13 cellular contexts compared by ENCODE assay signal in genomic region chr1:66598670-66599069, GRCh38.
DNase-seq lines count a peak whose midpoint lies in the region; ATAC-seq, FAIRE-seq and TF ChIP-seq lines count a peak whose summit lies in the region.
"Had no signal": no experiment of that assay in that cellular context is flagged by ENCODE, and none has a peak within 500 bp of the region (broad histone marks: within the 10 kb centered on the region; RNA-seq: fewer than 3 reads in every experiment).

No MANE protein-coding gene starts in this region.

- H3K79me2 ChIP-seq in PC-3 (ENCODE audit: low read length) (no peaks in the 10 kb centered on the region), endothelial cell of umbilical vein (ENCODE audit: control insufficient read depth, insufficient read depth, low read length) (no peaks in the 10 kb centered on the region)

- H3K9ac ChIP-seq in PC-3 (ENCODE audit: low read length) = no peak overlapping the region
- H3K9ac ChIP-seq in endothelial cell of umbilical vein (replicated peaks; ENCODE audit: extremely low read depth, insufficient read depth, low read length) = no peak overlapping the region

- BruUV-seq in PC-3 (replicated peaks; lab: Mats Ljungman, UMichigan) (no TSS peak), endothelial cell of umbilical vein (replicated peaks; lab: Mats Ljungman, UMichigan) (no TSS peak)

- TF ChIP-seq CTCF in PC-3 (conservative IDR thresholded peaks at IDR 0.05; ENCODE audit: low read depth, low read length) (no peak), endothelial cell of umbilical vein (IDR thresholded peaks at IDR 0.05; ENCODE audit: extremely low read depth in 1 of 2, insufficient read depth in 1 of 2, low read depth in 1 of 2, low read length in 2 of 2) (no peak)

- no peaks in the 10 kb centered on the region for H3K9me3 ChIP-seq in PC-3 (ENCODE audit: low read length)
- H3K9me3 ChIP-seq in endothelial cell of umbilical vein (replicated peaks; ENCODE audit: control insufficient read depth, insufficient read depth, low read length) = no peaks in the 10 kb centered on the region

- H2AFZ ChIP-seq in PC-3 (ENCODE audit: low read length) (no peak overlapping the region), endothelial cell of umbilical vein (ENCODE audit: low read depth, low read length) (peak overlapping the region; percentile 82)

- H3K4me2 ChIP-seq in PC-3 (ENCODE audit: low read length) (no peak overlapping the region), endothelial cell of umbilical vein (ENCODE audit: insufficient read depth, low read length) (peak overlapping the region; percentile 5)

- peaks cover 25% of the 10 kb centered on the region for H3K27me3 ChIP-seq in PC-3 (ENCODE audit: low read length)
- H3K27me3 ChIP-seq in endothelial cell of umbilical vein (ENCODE audit: control insufficient read depth in 2 of 2, insufficient read depth in 2 of 2, low read length in 2 of 2) = no peaks in the 10 kb centered on the region
- H3K27me3 ChIP-seq: tibial nerve had no signal

- no peaks in the 10 kb centered on the region for H3K36me3 ChIP-seq in PC-3 (ENCODE audit: low read depth, low read length)
- H3K36me3 ChIP-seq in endothelial cell of umbilical vein (ENCODE audit: control insufficient read depth in 2 of 2, extremely low read depth in 1 of 2, insufficient read depth in 2 of 2, low read length in 2 of 2) = peaks cover 0 to 3% of the 10 kb centered on the region in 2 experiments
- H3K36me3 ChIP-seq: tibial nerve had no signal

- H4K20me1 ChIP-seq in PC-3 (ENCODE audit: low read length) = no peaks in the 10 kb centered on the region
- H4K20me1 ChIP-seq in endothelial cell of umbilical vein (replicated peaks; ENCODE audit: control insufficient read depth, extremely low read depth, insufficient read depth, low read length) = no peaks in the 10 kb centered on the region

- H3K27ac ChIP-seq in PC-3 (ENCODE audit: low read length) (no peak overlapping the region), endothelial cell of umbilical vein (ENCODE audit: insufficient read depth, low read depth, low read length) (peak overlapping the region; percentile 28)
- H3K27ac ChIP-seq: tibial nerve had no signal

- FAIRE-seq in endothelial cell of umbilical vein (lab: Jason Lieb, UNC) = peak; percentile 93

- H3K9me1 ChIP-seq in endothelial cell of umbilical vein (replicated peaks; ENCODE audit: control insufficient read depth, extremely low read depth, insufficient read depth, low read length) = no peaks in the 10 kb centered on the region

- no peaks in the 10 kb centered on the region for H3F3A ChIP-seq in PC-3 (ENCODE audit: low read length, unreplicated experiment)

- H3K4me3 ChIP-seq in PC-3 (ENCODE audit: low read length) = no peak overlapping the region
- H3K4me3 ChIP-seq in endothelial cell of umbilical vein (replicated peaks in 1 of 3; ENCODE audit: insufficient read depth in 1 of 3, low read depth in 1 of 3, low read length in 3 of 3) = no peak overlapping the region
- H3K4me3 ChIP-seq: tibial nerve had no signal

- intact Hi-C loops in PC-3 (cut with micrococcal nuclease) = no loop called here
- intact Hi-C loops in endothelial cell of umbilical vein (cut with micrococcal nuclease) = no loop called here

- H3K9me2 ChIP-seq in PC-3 (replicated peaks; ENCODE audit: low read length) = no peaks in the 10 kb centered on the region

- POLR2A ChIA-PET in PC-3 (lab: Charles Lee; ENCODE audit: unreplicated experiment) (no interaction called here), endothelial cell of umbilical vein (lab: Charles Lee) (no interaction called here)

- dilution Hi-C loops in endothelial cell of umbilical vein (cut with MboI; ENCODE audit: extremely low pct_ligation_motif_present, low sequenced_read_pairs) = no loop called here

- ATAC-seq in PC-3 (peak; percentile 51), HG03457 (IDR thresholded peaks at IDR 0.05; ENCODE audit: unreplicated experiment) (no peak)
- ATAC-seq: right cardiac atrium had no signal

- TF ChIP-seq POLR2A in endothelial cell of umbilical vein (IDR thresholded peaks at IDR 0.05; ENCODE audit: low read depth, low read length) = no peak

- CTCF ChIA-PET in PC-3 (lab: Charles Lee) (no interaction called here), endothelial cell of umbilical vein (lab: Charles Lee) (interaction anchor here (0.6 kb wide), 1 partner anchor 61 kb away, joined by 3 read pairs; no protein-coding TSS in a partner anchor)

- peaks cover 8% of the 10 kb centered on the region for H3K4me1 ChIP-seq in PC-3 (ENCODE audit: insufficient read depth, low read length)
- peaks cover 11% of the 10 kb centered on the region for H3K4me1 ChIP-seq in endothelial cell of umbilical vein (ENCODE audit: control insufficient read depth, extremely low read depth, insufficient read depth, low read length)
- H3K4me1 ChIP-seq: tibial nerve had no signal

- DNase-seq in COLO829 (ENCODE audit: low spot score) = peak; percentile 15
- peak; percentile 47 for DNase-seq in PC-3
- peak; percentile 49 for DNase-seq in endothelial cell of umbilical vein (ENCODE audit: low read depth, low spot score)
- DNase-seq in non-pigmented ciliary epithelial cell (ENCODE audit: low read depth) = peak; percentile 66
- no peak for DNase-seq in NCI-H146 (lab: John Stamatoyannopoulos, UW)
- no peak for DNase-seq in activated CD4-positive, alpha-beta T cell treated with anti-CD3 and anti-CD28 coated beads for 48 hours
- DNase-seq in activated CD4-positive, alpha-beta T cell treated with anti-CD3 and anti-CD28 coated beads, Interleukin-2, amount 50 U/mL, for 48 hours = no peak
- DNase-seq: activated CD4-positive, alpha-beta T cell treated with anti-CD3 and anti-CD28 coated beads for 4 hours; activated effector memory CD4-positive, alpha-beta T cell treated with Interleukin-2 at 50 U/mL for 16 hours; NCI-H524 treated with DMSO at 0.1 percent for 48 hours; right cardiac atrium had no signal

TF ChIP-seq in endothelial cell of umbilical vein, 7 proteins besides CTCF, POLR2A, EP300 and RAD21:
- TF ChIP-seq EZH2 (IDR thresholded peaks at IDR 0.05; ENCODE audit: borderline replicate concordance, low read depth, low read length, severe bottlenecking) (no peak), FOS (IDR thresholded peaks at IDR 0.05; ENCODE audit: borderline replicate concordance, insufficient read depth, low read length) (peak; percentile 16), MYC (IDR thresholded peaks at IDR 0.05; ENCODE audit: low read depth, low read length) (no peak), GATA2 (IDR thresholded peaks at IDR 0.05; ENCODE audit: insufficient read depth, insufficient read length, low read depth, low read length) (peak; percentile 13), JUN (IDR thresholded peaks at IDR 0.05; ENCODE audit: borderline replicate concordance, insufficient read depth, insufficient read length, low read depth) (peak; percentile 70)

Comparison
In these comparisons a context has a peak if more than half of its experiments do, and no peak if none do; other contexts are left out.
1. DNase-seq: peak in COLO829 (single experiment), PC-3 (single experiment), endothelial cell of umbilical vein (single experiment) and non-pigmented ciliary epithelial cell (single experiment); none in NCI-H146 (single experiment), activated CD4-positive, alpha-beta T cell treated with anti-CD3 and anti-CD28 coated beads for 48 hours (single experiment) and activated CD4-positive, alpha-beta T cell treated with anti-CD3 and anti-CD28 coated beads, Interleukin-2, amount 50 U/mL, for 48 hours (0 of 2).